ENCODE assay signal across 1 cellular context in genomic region chr21:41765393-41765950, GRCh38.
TF ChIP-seq lines count a peak whose summit lies in the region.

No MANE protein-coding gene starts in this region.

TF ChIP-seq in WTC11, 78 proteins besides CTCF, POLR2A, EP300 and RAD21 (continued from another document):
- TF ChIP-seq PRDM15 (CRISPR knock-in tag; IDR thresholded peaks at IDR 0.05): no peak
TF ChIP-seq in WTC11: peak in this region for 0.
